In genomic region chr1:50139339-50139738, GRCh38 we compare ENCODE assay signal across 1 cellular context.
TF ChIP-seq lines count a peak whose summit lies in the region.

No MANE protein-coding gene starts in this region.

TF ChIP-seq in GM23338, 12 proteins besides CTCF, POLR2A, EP300 and RAD21:
- TF ChIP-seq ZNF462 (CRISPR knock-in tag; IDR thresholded peaks at IDR 0.05), result no peak
- TF ChIP-seq JUNB (IDR thresholded peaks at IDR 0.05; ENCODE audit: unreplicated experiment), result no peak
- TF ChIP-seq POLR2AphosphoS5 (IDR thresholded peaks at IDR 0.05; ENCODE audit: low read depth), result no peak
- TF ChIP-seq CREB1 (CRISPR knock-in tag; IDR thresholded peaks at IDR 0.05; ENCODE audit: low read depth), result no peak
- TF ChIP-seq NANOG (IDR thresholded peaks at IDR 0.05; ENCODE audit: borderline replicate concordance), result no peak
- TF ChIP-seq STAT1 (IDR thresholded peaks at IDR 0.05; ENCODE audit: unreplicated experiment), result no peak
- no peak for TF ChIP-seq EZH2 (IDR thresholded peaks at IDR 0.05; ENCODE audit: low read depth, unreplicated experiment)
- no peak for TF ChIP-seq EZH2phosphoT487 (IDR thresholded peaks at IDR 0.05; ENCODE audit: unreplicated experiment)
- no peak for TF ChIP-seq ETS1 (IDR thresholded peaks at IDR 0.05)
